In genomic region chr4:133596459-133596858, GRCh38 we compare ENCODE assay signal across 24 cellular contexts.
DNase-seq lines count a peak whose midpoint lies in the region; ATAC-seq, FAIRE-seq and TF ChIP-seq lines count a peak whose summit lies in the region.
"Had no signal": no experiment of that assay in that cellular context is flagged by ENCODE, and none has a peak within 500 bp of the region (broad histone marks: within the 10 kb centered on the region; RNA-seq: fewer than 3 reads in every experiment).

No MANE protein-coding gene starts in this region.

- H2AK5ac ChIP-seq in mesendoderm (ENCODE audit: low read length) = no peak overlapping the region

- no peaks in the 10 kb centered on the region for H3K27me3 ChIP-seq in K562 (ENCODE audit: control insufficient read depth in 2 of 2, insufficient read depth in 2 of 2, low read length in 2 of 2)
- H3K27me3 ChIP-seq in mesendoderm (ENCODE audit: insufficient read depth, low read length, poor library complexity) = no peaks in the 10 kb centered on the region
- no peaks in the 10 kb centered on the region for H3K27me3 ChIP-seq in stomach
- H3K27me3 ChIP-seq: BLaER1 treated with 17β-estradiol and CSF1 and Interleukin-3, amounts not matched to agents 10 nM and 100 nM; SJSA1 had no signal

- intact Hi-C loops in K562 (cut with micrococcal nuclease) (loop anchor here (5.0 kb wide), 1 partner anchor 449 kb away; the partner anchor contains the start of gene PCDH10), stomach (cut with DNase I; ENCODE audit: low total_unique reads) (no loop called here)

- no peak overlapping the region for H3K9ac ChIP-seq in K562 (ENCODE audit: insufficient read depth in 1 of 2, low read depth in 2 of 2, low read length in 2 of 2)
- no peak overlapping the region for H3K9ac ChIP-seq in mesendoderm (ENCODE audit: low read length)
- H3K9ac ChIP-seq: BLaER1 treated with 17β-estradiol and CSF1 and Interleukin-3, amounts not matched to agents 10 nM and 100 nM had no signal

- FAIRE-seq in K562 (lab: Jason Lieb, UNC) = peak; percentile 29
- FAIRE-seq: GM12892, GM18507, H54 had no signal

- 0% methylated on average over 3 of the region's 3 CpGs for WGBS in K562 (ENCODE audit: insufficient coverage, low coverage, missing lambda C conversion rate)
- no CpG with 5 or more reads among the region's 3 CpGs for WGBS in mesendoderm (ENCODE audit: extremely low coverage, insufficient coverage, low lambda C conversion rate)
- 40 to 70% (median 49%) methylated on average over 3 of the region's 3 CpGs for WGBS in stomach, 5 donors

- H3K4me2 ChIP-seq in K562 (ENCODE audit: insufficient read depth, low read length) (no peak overlapping the region), mesendoderm (ENCODE audit: low read length) (no peak overlapping the region)
- H3K4me2 ChIP-seq: BLaER1 treated with 17β-estradiol and CSF1 and Interleukin-3, amounts not matched to agents 10 nM and 100 nM had no signal

- TF ChIP-seq EP300 in K562 (IDR thresholded peaks at IDR 0.05; ENCODE audit: low read length) = peak; percentile 39; the same call in 1 of the 2 replicates
- TF ChIP-seq EP300 in stomach (IDR thresholded peaks at IDR 0.05) = no peak

- H2AFZ ChIP-seq in K562 (ENCODE audit: low read depth, low read length) = no peak overlapping the region

- H3K4me1 Mint-ChIP-seq in activated naive CD4-positive, alpha-beta T cell treated with anti-CD3 and anti-CD28 coated beads, Interleukin-2, amount 10 ng/mL, durations not matched to agents 7 days and 5 days = no peaks in the 10 kb centered on the region

- no peak overlapping the region for H3K4me3 Mint-ChIP-seq in activated naive CD4-positive, alpha-beta T cell treated with anti-CD3 and anti-CD28 coated beads, Interleukin-2, amount 10 ng/mL, durations not matched to agents 7 days and 5 days
- H3K4me3 Mint-ChIP-seq: CD8-positive, alpha-beta T cell; HFFc6 had no signal

- H3K36me3 ChIP-seq in K562 (ENCODE audit: control insufficient read depth, insufficient read depth, low read length) (no peaks in the 10 kb centered on the region), mesendoderm (ENCODE audit: control insufficient read depth, insufficient read depth, low read length) (no peaks in the 10 kb centered on the region), stomach (no peaks in the 10 kb centered on the region)
- H3K36me3 ChIP-seq: BLaER1 treated with 17β-estradiol and CSF1 and Interleukin-3, amounts not matched to agents 10 nM and 100 nM; SJSA1 had no signal

- POLR2A ChIA-PET in K562 (lab: Yijun Ruan, JAX) = no interaction called here

- peak overlapping the region; percentile 23 for H2BK15ac ChIP-seq in mesendoderm (replicated peaks; ENCODE audit: low read depth)

- no peak for TF ChIP-seq CTCF in K562 (IDR thresholded peaks at IDR 0.05 in 2 of 3, conservative IDR thresholded peaks at IDR 0.05 in 1 of 3; ENCODE audit: insufficient read depth in 2 of 3, low read depth in 1 of 3, low read length in 3 of 3)
- TF ChIP-seq CTCF in stomach (IDR thresholded peaks at IDR 0.05) = no peak

- H4K20me1 ChIP-seq in K562 (replicated peaks; ENCODE audit: control insufficient read depth, insufficient read depth, low read length) = no peaks in the 10 kb centered on the region
- H4K20me1 ChIP-seq: BLaER1 treated with 17β-estradiol and CSF1 and Interleukin-3, amounts not matched to agents 10 nM and 100 nM had no signal

- no peaks in the 10 kb centered on the region for H3K79me1 ChIP-seq in mesendoderm (ENCODE audit: low read length)

- no peak overlapping the region for H4K8ac ChIP-seq in mesendoderm (ENCODE audit: low read depth, low read length)

- TF ChIP-seq RAD21 in K562 (CRISPR knock-in tag; conservative IDR thresholded peaks at IDR 0.05 in 1 of 2, IDR thresholded peaks at IDR 0.05 in 1 of 2) = no peak

- CTCF ChIA-PET in K562 (lab: Yijun Ruan, JAX; ENCODE audit: low intra/inter-chr PET ratio) = no interaction called here
- CTCF ChIA-PET in activated naive CD4-positive, alpha-beta T cell treated with anti-CD3 and anti-CD28 coated beads, Interleukin-2, amount 10 ng/mL, durations not matched to agents 7 days and 5 days (lab: Charles Lee) = no interaction called here

- peak overlapping the region; percentile 68 for H3K56ac ChIP-seq in mesendoderm (ENCODE audit: low read length)

- H3K23ac ChIP-seq in mesendoderm (ENCODE audit: low read length) = no peak overlapping the region

- no peak overlapping the region for H4K5ac ChIP-seq in mesendoderm (ENCODE audit: low read length)

- peak; percentile 18 for DNase-seq in ELF-1 (ENCODE audit: low read depth, low spot score)
- peak; percentile 44 for DNase-seq in OCI-M2 (lab: John Stamatoyannopoulos, UW; ENCODE audit: unreplicated experiment)
- peak in 1 of 4 experiments; percentile 61 for DNase-seq in K562 (ENCODE audit: extremely low read depth in 1 of 4, low spot score in 3 of 4)
- peak; percentile 57 for DNase-seq in mesendoderm
- DNase-seq in activated CD8-positive, alpha-beta memory T cell treated with anti-CD3 and anti-CD28 coated beads for 24 hours = no peak
- DNase-seq in activated naive CD4-positive, alpha-beta T cell treated with anti-CD3 and anti-CD28 coated beads, Interleukin-2, amount 10 ng/mL, durations not matched to agents 7 days and 5 days = no peak
- no peak for DNase-seq in NCI-H748 treated with DMSO at 0.1 percent for 48 hours (lab: John Stamatoyannopoulos, UW)
- DNase-seq in stomach = no peak
- DNase-seq: CD8-positive, alpha-beta T cell; DMS53; HFFc6; IMR-90; Karpas-422; NCI-H1092; NCI-H1436 treated with DMSO at 0.1 percent for 48 hours; NCI-H2029; NCI-H2171 treated with DMSO at 0.1 percent for 48 hours; SW 1271 had no signal

- H3K27ac Mint-ChIP-seq in activated naive CD4-positive, alpha-beta T cell treated with anti-CD3 and anti-CD28 coated beads, Interleukin-2, amount 10 ng/mL, durations not matched to agents 7 days and 5 days = no peak overlapping the region
- H3K27ac Mint-ChIP-seq: CD8-positive, alpha-beta T cell; HFFc6 had no signal

- no peak for TF ChIP-seq POLR2A in K562 (conservative IDR thresholded peaks at IDR 0.05)
- TF ChIP-seq POLR2A in stomach (IDR thresholded peaks at IDR 0.05) = no peak

- H3K36me3 Mint-ChIP-seq in activated naive CD4-positive, alpha-beta T cell treated with anti-CD3 and anti-CD28 coated beads, Interleukin-2, amount 10 ng/mL, durations not matched to agents 7 days and 5 days = no peaks in the 10 kb centered on the region
- H3K36me3 Mint-ChIP-seq: CD8-positive, alpha-beta T cell had no signal

- peak overlapping the region; percentile 91 for H3K4ac ChIP-seq in mesendoderm (ENCODE audit: low read depth, low read length)

- H3K9me1 ChIP-seq in K562 (ENCODE audit: control insufficient read depth, insufficient read depth, low read length) = no peaks in the 10 kb centered on the region

- H2BK120ac ChIP-seq in mesendoderm (ENCODE audit: low read depth, low read length) = peak overlapping the region; percentile 15

- no peaks in the 10 kb centered on the region for H3K9me3 Mint-ChIP-seq in activated naive CD4-positive, alpha-beta T cell treated with anti-CD3 and anti-CD28 coated beads, Interleukin-2, amount 10 ng/mL, durations not matched to agents 7 days and 5 days
- H3K9me3 Mint-ChIP-seq: HFFc6 had no signal

- H3K27me3 Mint-ChIP-seq in activated naive CD4-positive, alpha-beta T cell treated with anti-CD3 and anti-CD28 coated beads, Interleukin-2, amount 10 ng/mL, durations not matched to agents 7 days and 5 days = no peaks in the 10 kb centered on the region

- H3K27ac ChIP-seq in K562 (ENCODE audit: extremely low read depth, low read depth, low read length) (no peak overlapping the region), mesendoderm (ENCODE audit: low read depth, low read length) (no peak overlapping the region), stomach (no peak overlapping the region)
- H3K27ac ChIP-seq: BLaER1 treated with 17β-estradiol and CSF1 and Interleukin-3, amounts not matched to agents 10 nM and 100 nM; HL-60; SJSA1 had no signal

- no TSS peak for BruUV-seq in K562 (replicated peaks; lab: Mats Ljungman, UMichigan)

- H3K9me3 ChIP-seq in K562 (replicated peaks; ENCODE audit: control insufficient read depth, insufficient read depth, low read depth, low read length) (no peaks in the 10 kb centered on the region), stomach (peaks cover 0 to 4% (median 1%) of the 10 kb centered on the region in 4 donors)
- H3K9me3 ChIP-seq: BLaER1 treated with 17β-estradiol and CSF1 and Interleukin-3, amounts not matched to agents 10 nM and 100 nM; SJSA1 had no signal

- no peaks in the 10 kb centered on the region for H3K79me2 ChIP-seq in K562 (ENCODE audit: control insufficient read depth, insufficient read depth, low read length)
- H3K79me2 ChIP-seq in mesendoderm (ENCODE audit: control insufficient read depth, insufficient read depth, low read length) = no peaks in the 10 kb centered on the region

- H2BK5ac ChIP-seq in mesendoderm (ENCODE audit: low read length) = peak overlapping the region; percentile 37

- no peak overlapping the region for H3K4me3 ChIP-seq in K562
- H3K4me3 ChIP-seq in mesendoderm (ENCODE audit: low read length) = no peak overlapping the region
- H3K4me3 ChIP-seq in stomach = no peak overlapping the region
- H3K4me3 ChIP-seq: BLaER1 treated with 17β-estradiol and CSF1 and Interleukin-3, amounts not matched to agents 10 nM and 100 nM; SJSA1 had no signal

- in situ Hi-C loops in K562 (cut with MboI) = no loop called here

- peak overlapping the region; percentile 92 for H3K18ac ChIP-seq in mesendoderm (ENCODE audit: low read length)

- peak; percentile 71 for ATAC-seq in K562
- ATAC-seq: CD8-positive, alpha-beta T cell had no signal

- H3K4me1 ChIP-seq in K562 (replicated peaks in 1 of 2; ENCODE audit: control insufficient read depth in 2 of 2, insufficient read depth in 2 of 2, low read length in 2 of 2) (no peaks in the 10 kb centered on the region; a peak in 1 of 5 replicates), mesendoderm (ENCODE audit: control insufficient read depth, low read depth, low read length) (no peaks in the 10 kb centered on the region), stomach (no peaks in the 10 kb centered on the region)
- H3K4me1 ChIP-seq: BLaER1 treated with 17β-estradiol and CSF1 and Interleukin-3, amounts not matched to agents 10 nM and 100 nM; SJSA1 had no signal

Comparison
In these comparisons a context has a peak if more than half of its experiments do, and no peak if none do; other contexts are left out.
1. DNase-seq: peak in ELF-1 (single experiment), OCI-M2 (single experiment) and mesendoderm (single experiment); none in activated CD8-positive, alpha-beta memory T cell treated with anti-CD3 and anti-CD28 coated beads for 24 hours (single experiment), activated naive CD4-positive, alpha-beta T cell treated with anti-CD3 and anti-CD28 coated beads, Interleukin-2, amount 10 ng/mL, durations not matched to agents 7 days and 5 days (single experiment), NCI-H748 treated with DMSO at 0.1 percent for 48 hours (single experiment) and stomach (single experiment).